In genomic region chr7:74092321-74092963, GRCh38 we compare ENCODE assay signal across 2 cellular contexts.
TF ChIP-seq lines count a peak whose summit lies in the region.

No MANE protein-coding gene starts in this region.

TF ChIP-seq in IMR-90, 13 proteins besides CTCF, POLR2A, EP300 and RAD21:
- TF ChIP-seq MAZ (IDR thresholded peaks at IDR 0.05; ENCODE audit: borderline replicate concordance, low read depth, low read length) (no peak), ELK1 (IDR thresholded peaks at IDR 0.05; ENCODE audit: borderline replicate concordance, low read depth, low read length) (no peak), CHD1 (IDR thresholded peaks at IDR 0.05; ENCODE audit: low read depth, low read length) (no peak), FOS (IDR thresholded peaks at IDR 0.05; ENCODE audit: low read depth, low read length) (no peak), CEBPB (IDR thresholded peaks at IDR 0.05; ENCODE audit: low read depth, low read length) (no peak), USF2 (IDR thresholded peaks at IDR 0.05; ENCODE audit: low read depth, low read length) (no peak), RCOR1 (IDR thresholded peaks at IDR 0.05; ENCODE audit: insufficient replicate concordance, low read length) (no peak), RFX5 (IDR thresholded peaks at IDR 0.05; ENCODE audit: low read depth, low read length) (no peak), NFE2L2 (IDR thresholded peaks at IDR 0.05; ENCODE audit: low read depth, low read length) (no peak), MAFK (IDR thresholded peaks at IDR 0.05; ENCODE audit: low read depth, low read length) (no peak), MXI1 (IDR thresholded peaks at IDR 0.05; ENCODE audit: borderline replicate concordance, low read depth, low read length) (no peak), BHLHE40 (IDR thresholded peaks at IDR 0.05; ENCODE audit: low read depth, low read length) (no peak), SMC3 (IDR thresholded peaks at IDR 0.05; ENCODE audit: low read depth, low read length) (no peak)

TF ChIP-seq in endothelial cell of umbilical vein, 7 proteins besides CTCF, POLR2A, EP300 and RAD21:
- TF ChIP-seq FOS (IDR thresholded peaks at IDR 0.05; ENCODE audit: borderline replicate concordance, insufficient read depth, low read length): no peak
- no peak for TF ChIP-seq GATA2 (IDR thresholded peaks at IDR 0.05; ENCODE audit: insufficient read depth, insufficient read length, low read depth, low read length)
- TF ChIP-seq EZH2 (IDR thresholded peaks at IDR 0.05; ENCODE audit: borderline replicate concordance, low read depth, low read length, severe bottlenecking): no peak
- no peak for TF ChIP-seq MYC (IDR thresholded peaks at IDR 0.05; ENCODE audit: low read depth, low read length)
- no peak for TF ChIP-seq JUN (IDR thresholded peaks at IDR 0.05; ENCODE audit: borderline replicate concordance, insufficient read depth, insufficient read length, low read depth)
- TF ChIP-seq MAX (IDR thresholded peaks at IDR 0.05; ENCODE audit: insufficient read depth, insufficient read length): no peak
- TF ChIP-seq POLR2AphosphoS5 (IDR thresholded peaks at IDR 0.05; ENCODE audit: insufficient read depth, low read depth, low read length): no peak
